35 cellular contexts compared by ENCODE assay signal in genomic region chr6:4451718-4452117, GRCh38.
"Had no signal": no experiment of that assay in that cellular context is flagged by ENCODE, and none has a peak within 500 bp of the region (broad histone marks: within the 10 kb centered on the region; RNA-seq: fewer than 3 reads in every experiment).

No MANE protein-coding gene starts in this region.

- H3K4me3 Mint-ChIP-seq: activated B cell treated with CpG ODN at 0.5 μM for 24 hours; activated CD4-positive, alpha-beta memory T cell treated with anti-CD3 and anti-CD28 coated beads for 36 hours; activated CD4-positive, alpha-beta T cell treated with anti-CD3 and anti-CD28 coated beads, Interleukin-2, amount 10 ng/mL, durations not matched to agents 24 days and 14 days; activated CD8-positive, alpha-beta T cell treated with anti-CD3 and anti-CD28 coated beads for 36 hours; activated naive CD4-positive, alpha-beta T cell treated with anti-CD3 and anti-CD28 coated beads for 36 hours; activated naive CD8-positive, alpha-beta T cell treated with anti-CD3 and anti-CD28 coated beads for 36 hours; activated T-cell treated with anti-CD3 and anti-CD28 coated beads, Interleukin-2, amount 50 U/mL, for 4 hours; activated T-cell treated with anti-CD3 and anti-CD28 coated beads, Interleukin-2, amount 50 U/mL, for 72 hours; activated T-helper 1 cell treated with anti-CD3 and anti-CD28 coated beads, Interleukin-12 subunit alpha, Interleukin-12 subunit beta, Interleukin-2, Interleukin-4 antibody, amounts not matched to agents 30 ng/mL and 10 ng/mL and 1 ng/mL, durations not matched to agents 14 hours and 24 hours and 36 hours; activated T-helper 17 cell treated with anti-CD3 and anti-CD28 coated beads, Interleukin-2, amount 50 U/mL, for 72 hours; brain; central memory CD8-positive, alpha-beta T cell; T-helper 1 cell treated with Interleukin-12 subunit alpha and Interleukin-12 subunit beta and Interleukin-4 antibody, amounts not matched to agents 30 μg/mL and 1 μg/mL, for 36 hours; T-helper 2 cell treated with Interferon-gamma antibody and Interleukin-4, amounts not matched to agents 5 μg/mL and 100 μg/mL, for 36 hours had no signal

- H3K4me1 Mint-ChIP-seq: activated CD4-positive, alpha-beta T cell treated with anti-CD3 and anti-CD28 coated beads, Interleukin-2, amount 10 ng/mL, durations not matched to agents 24 days and 14 days; activated naive CD8-positive, alpha-beta T cell treated with anti-CD3 and anti-CD28 coated beads for 36 hours; activated T-helper 17 cell treated with anti-CD3 and anti-CD28 coated beads, Interleukin-2, amount 50 U/mL, for 72 hours; brain; central memory CD8-positive, alpha-beta T cell had no signal

- H3K36me3 Mint-ChIP-seq: activated CD4-positive, alpha-beta memory T cell treated with anti-CD3 and anti-CD28 coated beads for 36 hours; activated naive CD8-positive, alpha-beta T cell treated with anti-CD3 and anti-CD28 coated beads for 36 hours; brain had no signal

- H3K4me1 ChIP-seq: ascending aorta had no signal

- DNase-seq: activated B cell treated with CpG ODN at 0.5 μM for 24 hours; activated CD4-positive, alpha-beta memory T cell treated with anti-CD3 and anti-CD28 coated beads for 36 hours; activated CD4-positive, alpha-beta T cell treated with anti-CD3 and anti-CD28 coated beads for 4 hours; activated CD4-positive, alpha-beta T cell treated with anti-CD3 and anti-CD28 coated beads, Interleukin-2, amount 10 ng/mL, durations not matched to agents 24 days and 14 days; activated CD4-positive, alpha-beta T cell treated with anti-CD3 and anti-CD28 coated beads, Interleukin-2, amount 50 U/mL, for 1 hour; activated CD4-positive, alpha-beta T cell treated with anti-CD3 and anti-CD28 coated beads, Interleukin-2, amount 50 U/mL, for 4 hours; activated CD4-positive, CD25-positive, alpha-beta regulatory T cell treated with anti-CD3 and anti-CD28 coated beads, Interleukin-2, amount 50 U/mL, for 72 hours; activated CD8-positive, alpha-beta memory T cell treated with anti-CD3 and anti-CD28 coated beads, Interleukin-2, amount 50 U/mL, for 4 hours; activated CD8-positive, alpha-beta T cell treated with anti-CD3 and anti-CD28 coated beads for 36 hours; activated effector memory CD4-positive, alpha-beta T cell treated with anti-CD3 and anti-CD28 coated beads, Interleukin-2, amount 50 U/mL, for 16 hours; activated gamma-delta T cell treated with Interleukin-2 at 50 U/mL for 16 hours; activated naive CD4-positive, alpha-beta T cell; activated naive CD4-positive, alpha-beta T cell treated with anti-CD3 and anti-CD28 coated beads for 36 hours; activated naive CD4-positive, alpha-beta T cell treated with anti-CD3 and anti-CD28 coated beads, Interleukin-2, amount 50 U/mL, for 16 hours; activated naive CD8-positive, alpha-beta T cell treated with anti-CD3 and anti-CD28 coated beads for 36 hours; activated T-cell treated with anti-CD3 and anti-CD28 coated beads for 4 hours; activated T-cell treated with anti-CD3 and anti-CD28 coated beads, Interleukin-2, amount 50 U/mL, for 1 hour; activated T-cell treated with anti-CD3 and anti-CD28 coated beads, Interleukin-2, amount 50 U/mL, for 4 hours; activated T-cell treated with anti-CD3 and anti-CD28 coated beads, Interleukin-2, amount 50 U/mL, for 72 hours; amygdala; anterior cingulate cortex; caudate nucleus; cerebellar nuclear complex; T-helper 2 cell; T-helper 9 cell had no signal

- H3K27me3 ChIP-seq: ascending aorta, cardiac muscle cell had no signal

- H3K9me3 Mint-ChIP-seq: activated CD4-positive, alpha-beta T cell treated with anti-CD3 and anti-CD28 coated beads, Interleukin-2, amount 10 ng/mL, durations not matched to agents 24 days and 14 days; central memory CD8-positive, alpha-beta T cell; T-helper 1 cell treated with Interleukin-12 subunit alpha and Interleukin-12 subunit beta and Interleukin-4 antibody, amounts not matched to agents 30 μg/mL and 1 μg/mL, for 36 hours had no signal

- H3K36me3 ChIP-seq: ascending aorta, cardiac muscle cell had no signal

- ATAC-seq: activated CD8-positive, alpha-beta T cell treated with anti-CD3 and anti-CD28 coated beads for 36 hours; activated naive CD4-positive, alpha-beta T cell treated with anti-CD3 and anti-CD28 coated beads, Interleukin-2, amount 50 U/mL, for 72 hours; activated T-cell treated with anti-CD3 and anti-CD28 coated beads, Interleukin-2, amount 50 U/mL, for 4 hours; activated T-cell treated with anti-CD3 and anti-CD28 coated beads, Interleukin-2, amount 50 U/mL, for 72 hours; activated T-helper 17 cell treated with anti-CD3 and anti-CD28 coated beads, Interleukin-2, amount 50 U/mL, for 72 hours had no signal

- H3K27me3 Mint-ChIP-seq: activated B cell treated with CpG ODN at 0.5 μM for 24 hours; activated CD4-positive, alpha-beta T cell treated with anti-CD3 and anti-CD28 coated beads, Interleukin-2, amount 10 ng/mL, durations not matched to agents 24 days and 14 days had no signal

- H3K27ac ChIP-seq: ascending aorta, cardiac muscle cell, VCaP had no signal

- H3K27ac Mint-ChIP-seq: activated B cell treated with CpG ODN at 0.5 μM for 24 hours; activated CD4-positive, alpha-beta memory T cell treated with anti-CD3 and anti-CD28 coated beads for 36 hours; activated CD4-positive, alpha-beta T cell treated with anti-CD3 and anti-CD28 coated beads, Interleukin-2, amount 10 ng/mL, durations not matched to agents 24 days and 14 days; activated CD8-positive, alpha-beta T cell treated with anti-CD3 and anti-CD28 coated beads for 36 hours; activated naive CD4-positive, alpha-beta T cell treated with anti-CD3 and anti-CD28 coated beads for 36 hours; activated naive CD4-positive, alpha-beta T cell treated with anti-CD3 and anti-CD28 coated beads, Interleukin-2, amount 50 U/mL, for 72 hours; activated naive CD8-positive, alpha-beta T cell treated with anti-CD3 and anti-CD28 coated beads for 36 hours; activated T-cell treated with anti-CD3 and anti-CD28 coated beads, Interleukin-2, amount 50 U/mL, for 72 hours; activated T-helper 1 cell treated with anti-CD3 and anti-CD28 coated beads, Interleukin-12 subunit alpha, Interleukin-12 subunit beta, Interleukin-2, Interleukin-4 antibody, amounts not matched to agents 30 ng/mL and 10 ng/mL and 1 ng/mL, durations not matched to agents 14 hours and 24 hours and 36 hours; activated T-helper 17 cell treated with anti-CD3 and anti-CD28 coated beads, Interleukin-2, amount 50 U/mL, for 72 hours; brain; T-helper 1 cell treated with Interleukin-12 subunit alpha and Interleukin-12 subunit beta and Interleukin-4 antibody, amounts not matched to agents 30 μg/mL and 1 μg/mL, for 36 hours; T-helper 2 cell treated with Interferon-gamma antibody and Interleukin-4, amounts not matched to agents 5 μg/mL and 100 μg/mL, for 36 hours had no signal

- H3K4me3 ChIP-seq: ascending aorta, cardiac muscle cell had no signal
